22 cellular contexts compared by ENCODE assay signal in genomic region chr7:19872094-19872493, GRCh38.
"Had no signal": no experiment of that assay in that cellular context is flagged by ENCODE, and none has a peak within 500 bp of the region (broad histone marks: within the 10 kb centered on the region; RNA-seq: fewer than 3 reads in every experiment).

No MANE protein-coding gene starts in this region.

- ATAC-seq: effector memory CD8-positive, alpha-beta T cell; foreskin keratinocyte; gastroesophageal sphincter; heart right ventricle; left cardiac atrium; left lung; left ventricle myocardium superior; lower lobe of right lung; mucosa of descending colon had no signal

- H3K4me1 ChIP-seq: colonic mucosa, esophagus muscularis mucosa, foreskin keratinocyte, gastroesophageal sphincter, heart right ventricle, left lung, lower lobe of right lung had no signal

- H3K27ac ChIP-seq: colonic mucosa, esophagus muscularis mucosa, foreskin keratinocyte, gastroesophageal sphincter, heart right ventricle, left lung, lower lobe of right lung had no signal

- H3K27me3 ChIP-seq: colonic mucosa, esophagus muscularis mucosa, foreskin keratinocyte, gastroesophageal sphincter, heart right ventricle, left lung had no signal

- FAIRE-seq: endothelial cell of umbilical vein, frontal cortex, islet of Langerhans, keratinocyte had no signal

- DNase-seq: colonic mucosa; cortex of kidney; effector CD8-positive, alpha-beta T cell; effector memory CD8-positive, alpha-beta T cell; foreskin keratinocyte; glutamatergic neuron; head of caudate nucleus; heart right ventricle; hippocampal formation; left cardiac atrium; left lung; left ventricle myocardium superior; lower lobe of right lung; mesenchymal stem cell; mucosa of descending colon; naive B cell had no signal

- H3K36me3 ChIP-seq: colonic mucosa, esophagus muscularis mucosa, gastroesophageal sphincter, heart right ventricle, left lung, lower lobe of right lung had no signal

- H3K4me3 ChIP-seq: colonic mucosa, esophagus muscularis mucosa, gastroesophageal sphincter, heart right ventricle, left lung, lower lobe of right lung, mucosa of descending colon had no signal

- H3K9me3 ChIP-seq: colonic mucosa, esophagus muscularis mucosa, gastroesophageal sphincter, heart right ventricle, left lung, lower lobe of right lung, mucosa of descending colon had no signal
